9 cellular contexts compared by ENCODE assay signal in the genomic region with DNA sequence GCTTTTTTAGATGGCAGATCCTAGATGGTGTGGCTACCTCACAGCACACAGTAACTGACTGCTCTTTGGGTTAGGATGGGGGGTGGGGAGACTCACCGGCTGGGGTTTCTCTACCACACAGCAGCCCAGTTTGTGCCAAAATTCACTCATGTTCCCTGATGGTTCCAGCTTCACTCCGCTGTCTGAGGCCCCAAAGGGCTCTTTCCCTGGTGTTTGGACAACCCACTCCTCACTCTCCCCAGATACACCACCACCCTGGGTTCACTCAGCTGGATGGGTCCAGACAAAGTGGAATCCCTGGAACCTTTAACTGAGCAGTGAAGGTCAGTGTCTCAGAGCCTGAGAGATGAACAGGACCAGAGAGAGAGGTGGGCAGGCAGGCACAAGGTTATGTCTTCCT. TPM values are rescaled to one million over a fixed set of nuclear protein-coding genes. Genes with fewer than 3 reads are reported as not detected.
DNase-seq lines count a peak whose midpoint lies in the region; ATAC-seq and TF ChIP-seq lines count a peak whose summit lies in the region.
"Had no signal": no experiment of that assay in that cellular context is flagged by ENCODE, and none has a peak within 500 bp of the region (broad histone marks: within the 10 kb centered on the region; RNA-seq: fewer than 3 reads in every experiment).

No MANE protein-coding gene starts in this region.

- no peak for ATAC-seq in activated T-cell treated with anti-CD3 and anti-CD28 coated beads, Interleukin-2, amount 50 U/mL, for 72 hours (replicated peaks in 1 of 2)
- ATAC-seq in activated naive CD8-positive, alpha-beta T cell treated with anti-CD3 and anti-CD28 coated beads, Interleukin-2, amount 10 ng/mL, durations not matched to agents 7 days and 5 days (ENCODE audit: low read depth), result no peak

- H3K9me3 Mint-ChIP-seq in activated T-cell treated with anti-CD3 and anti-CD28 coated beads, Interleukin-2, amount 50 U/mL, for 72 hours, result peaks cover 0 to 2% of the 10 kb centered on the region in 2 donors
- no peaks in the 10 kb centered on the region for H3K9me3 Mint-ChIP-seq in activated naive CD8-positive, alpha-beta T cell treated with anti-CD3 and anti-CD28 coated beads, Interleukin-2, amount 10 ng/mL, durations not matched to agents 7 days and 5 days
- H3K9me3 Mint-ChIP-seq in osteocyte (ENCODE audit: unreplicated experiment), result no peaks in the 10 kb centered on the region

- H3K9me3 ChIP-seq in muscle layer of duodenum (ENCODE audit: control insufficient read depth in 1 of 2, low read length in 2 of 2) (no peaks in the 10 kb centered on the region), thymus (ENCODE audit: control insufficient read depth) (no peaks in the 10 kb centered on the region), testis (no peaks in the 10 kb centered on the region)

- H3K4me1 Mint-ChIP-seq in activated T-cell treated with anti-CD3 and anti-CD28 coated beads, Interleukin-2, amount 50 U/mL, for 72 hours (ENCODE audit: low read depth), result peaks cover 46% of the 10 kb centered on the region
- peaks cover 38% of the 10 kb centered on the region for H3K4me1 Mint-ChIP-seq in activated naive CD8-positive, alpha-beta T cell treated with anti-CD3 and anti-CD28 coated beads, Interleukin-2, amount 10 ng/mL, durations not matched to agents 7 days and 5 days
- peaks cover 24% of the 10 kb centered on the region for H3K4me1 Mint-ChIP-seq in osteocyte (ENCODE audit: unreplicated experiment)

- peaks cover 22 to 53% of the 10 kb centered on the region in 2 donors for H3K36me3 Mint-ChIP-seq in activated T-cell treated with anti-CD3 and anti-CD28 coated beads, Interleukin-2, amount 50 U/mL, for 72 hours (ENCODE audit: insufficient read depth in 2 of 2)
- H3K36me3 Mint-ChIP-seq in activated naive CD8-positive, alpha-beta T cell treated with anti-CD3 and anti-CD28 coated beads, Interleukin-2, amount 10 ng/mL, durations not matched to agents 7 days and 5 days, result peaks cover 46% of the 10 kb centered on the region
- H3K36me3 Mint-ChIP-seq in osteocyte (ENCODE audit: unreplicated experiment), result peaks cover 26% of the 10 kb centered on the region

- TF ChIP-seq POLR2A in testis (IDR thresholded peaks at IDR 0.05), result no peak

- H3K4me3 Mint-ChIP-seq in activated T-cell treated with anti-CD3 and anti-CD28 coated beads, Interleukin-2, amount 50 U/mL, for 72 hours, result peak overlapping the region; percentile 87 to 99
- H3K4me3 Mint-ChIP-seq in activated naive CD8-positive, alpha-beta T cell treated with anti-CD3 and anti-CD28 coated beads, Interleukin-2, amount 10 ng/mL, durations not matched to agents 7 days and 5 days, result peak overlapping the region; percentile 92
- H3K4me3 Mint-ChIP-seq in osteocyte (ENCODE audit: unreplicated experiment), result no peak overlapping the region

- no peak for TF ChIP-seq CTCF in osteocyte (IDR thresholded peaks at IDR 0.05)
- TF ChIP-seq CTCF in testis (IDR thresholded peaks at IDR 0.05), result no peak

- H3K27ac ChIP-seq in muscle layer of duodenum (ENCODE audit: low read length) (peak overlapping the region; percentile 70), thymus (ENCODE audit: low read depth) (peak overlapping the region; percentile 86), testis (peak overlapping the region in 1 of 2 donors; percentile 5)

- POLR2A ChIA-PET in activated naive CD8-positive, alpha-beta T cell treated with anti-CD3 and anti-CD28 coated beads, Interleukin-2, amount 10 ng/mL, durations not matched to agents 7 days and 5 days (lab: Charles Lee), result interaction anchor here (0.5 to 7.0 kb wide), 8 partner anchors 10 to 692 kb away, joined by 3 to 90 read pairs (median 4); partner anchors contain the start of genes C1orf56, GABPB2, RPRD2 and TNFAIP8L2

- 44% methylated on average over 2 of the region's 2 CpGs for WGBS in thymus
- 44 to 100% methylated on average over 1 to 2 of the region's 2 CpGs for WGBS in testis, 2 donors

- H3K27me3 ChIP-seq in muscle layer of duodenum (ENCODE audit: low read depth, low read length), result no peaks in the 10 kb centered on the region
- H3K27me3 ChIP-seq in thymus (ENCODE audit: control insufficient read depth, insufficient read depth), result no peaks in the 10 kb centered on the region
- no peaks in the 10 kb centered on the region for H3K27me3 ChIP-seq in testis

- peak overlapping the region; percentile 90 for H3K27ac Mint-ChIP-seq in activated T-cell treated with anti-CD3 and anti-CD28 coated beads, Interleukin-2, amount 50 U/mL, for 72 hours
- H3K27ac Mint-ChIP-seq in activated naive CD8-positive, alpha-beta T cell treated with anti-CD3 and anti-CD28 coated beads, Interleukin-2, amount 10 ng/mL, durations not matched to agents 7 days and 5 days, result peak overlapping the region; percentile 96
- H3K27ac Mint-ChIP-seq in osteocyte (ENCODE audit: unreplicated experiment), result no peak overlapping the region

- H3K36me3 ChIP-seq in muscle layer of duodenum (ENCODE audit: control insufficient read depth in 1 of 2, insufficient read depth in 2 of 2, low read length in 2 of 2) (peaks cover 42 to 64% of the 10 kb centered on the region in 2 donors), thymus (ENCODE audit: control insufficient read depth, insufficient read depth) (peaks cover 44% of the 10 kb centered on the region), testis (ENCODE audit: low read depth, missing control alignments) (no peaks in the 10 kb centered on the region)

- no peak for DNase-seq in activated T-cell treated with anti-CD3 and anti-CD28 coated beads, Interleukin-2, amount 50 U/mL, for 72 hours
- DNase-seq in activated T-cell treated with anti-CD3 and anti-CD28 coated beads for 4 hours, result no peak
- no peak for DNase-seq in activated naive CD8-positive, alpha-beta T cell treated with anti-CD3 and anti-CD28 coated beads, Interleukin-2, amount 10 ng/mL, durations not matched to agents 7 days and 5 days
- DNase-seq in osteocyte (ENCODE audit: extremely low spot score, unreplicated experiment), result no peak
- no peak for DNase-seq in testis
- no peak for DNase-seq in stimulated activated CD4-positive, alpha-beta T cell treated with anti-CD3 and anti-CD28 coated beads, Interleukin-12 subunit alpha, Interleukin-12 subunit beta, amount 100 ng/mL, for 4 hours
- DNase-seq: NCI-H226 had no signal

- intact Hi-C loops in testis (cut with DNase I; ENCODE audit: low total_unique reads), result no loop called here

- H3K4me3 ChIP-seq in muscle layer of duodenum (ENCODE audit: low read depth in 1 of 2, low read length in 2 of 2) (no peak overlapping the region), thymus (ENCODE audit: low read length) (peak overlapping the region; percentile 38), testis (no peak overlapping the region)

- no peaks in the 10 kb centered on the region for H3K27me3 Mint-ChIP-seq in activated T-cell treated with anti-CD3 and anti-CD28 coated beads, Interleukin-2, amount 50 U/mL, for 72 hours (ENCODE audit: low read depth)
- H3K27me3 Mint-ChIP-seq in activated naive CD8-positive, alpha-beta T cell treated with anti-CD3 and anti-CD28 coated beads, Interleukin-2, amount 10 ng/mL, durations not matched to agents 7 days and 5 days, result no peaks in the 10 kb centered on the region
- H3K27me3 Mint-ChIP-seq in osteocyte (ENCODE audit: unreplicated experiment), result no peaks in the 10 kb centered on the region

- H3K4me1 ChIP-seq in muscle layer of duodenum (ENCODE audit: control insufficient read depth in 1 of 2, insufficient read depth in 2 of 2, low read length in 2 of 2) (peaks cover 7 to 33% of the 10 kb centered on the region in 2 donors), thymus (ENCODE audit: control insufficient read depth, insufficient read depth, low read length) (peaks cover 18% of the 10 kb centered on the region), testis (peaks cover 30% of the 10 kb centered on the region)

RNA-seq across cellular contexts. Expression of gene CDC42SE1, which starts 3.8 kb away (rescaled TPM):
- total RNA-seq in activated T-cell treated with anti-CD3 and anti-CD28 coated beads, Interleukin-2, amount 50 U/mL, for 72 hours, result 100 to 1,000 TPM; 210 to 220 TPM
- total RNA-seq in activated naive CD8-positive, alpha-beta T cell treated with anti-CD3 and anti-CD28 coated beads, Interleukin-2, amount 10 ng/mL, durations not matched to agents 7 days and 5 days, result 100 to 1,000 TPM; 282 to 294 TPM
- polyA plus RNA-seq in thymus (95.9 TPM), testis (ENCODE audit: insufficient read depth, low read depth, low replicate concordance) (36.9 TPM)
- total RNA-seq in osteocyte (67.1 and 69.9 TPM in 2 replicates), testis (10 to 100 TPM; 34.8 to 40.5 TPM)

RNA-seq across cellular contexts. Expression of gene MLLT11, which starts 4.6 kb away (rescaled TPM):
- 1 to 10 TPM; 5.3 to 5.6 TPM for total RNA-seq in activated T-cell treated with anti-CD3 and anti-CD28 coated beads, Interleukin-2, amount 50 U/mL, for 72 hours
- 1 to 10 TPM; 5.4 to 6.0 TPM for total RNA-seq in activated naive CD8-positive, alpha-beta T cell treated with anti-CD3 and anti-CD28 coated beads, Interleukin-2, amount 10 ng/mL, durations not matched to agents 7 days and 5 days
- polyA plus RNA-seq in thymus (6.6 TPM), testis (ENCODE audit: insufficient read depth, low read depth, low replicate concordance) (3.2 TPM)
- total RNA-seq in osteocyte (21.0 and 22.1 TPM in 2 replicates), testis (1 to 10 TPM; 1.6 to 2.3 TPM)

RNA-seq across cellular contexts. Expression of gene C1orf56, which starts 8.0 kb away (rescaled TPM):
- 1 to 10 TPM; 2.1 to 3.1 TPM for total RNA-seq in activated T-cell treated with anti-CD3 and anti-CD28 coated beads, Interleukin-2, amount 50 U/mL, for 72 hours
- 1 to 10 TPM; 1.9 TPM for total RNA-seq in activated naive CD8-positive, alpha-beta T cell treated with anti-CD3 and anti-CD28 coated beads, Interleukin-2, amount 10 ng/mL, durations not matched to agents 7 days and 5 days
- polyA plus RNA-seq in thymus (2.1 TPM), testis (ENCODE audit: insufficient read depth, low read depth, low replicate concordance) (145 TPM)
- total RNA-seq in osteocyte (4.7 and 5.2 TPM in 2 replicates), testis (10 to 100 TPM; 57.3 to 78.4 TPM)

RNA-seq across cellular contexts. Expression of gene GABPB2, which starts 15.0 kb away (rescaled TPM):
- total RNA-seq in activated T-cell treated with anti-CD3 and anti-CD28 coated beads, Interleukin-2, amount 50 U/mL, for 72 hours, result 10 to 100 TPM; 22.7 to 29.1 TPM
- 10 to 100 TPM; 32.9 to 34.0 TPM for total RNA-seq in activated naive CD8-positive, alpha-beta T cell treated with anti-CD3 and anti-CD28 coated beads, Interleukin-2, amount 10 ng/mL, durations not matched to agents 7 days and 5 days
- polyA plus RNA-seq in thymus (8.5 TPM), testis (ENCODE audit: insufficient read depth, low read depth, low replicate concordance) (50.2 TPM)
- total RNA-seq in osteocyte (11.1 and 12.4 TPM in 2 replicates), testis (10 to 100 TPM; 43.1 to 45.3 TPM)

RNA-seq across cellular contexts. Expression of gene BNIPL, which starts 19.2 kb away (rescaled TPM):
- 1 to 10 TPM; 2.8 to 5.3 TPM for total RNA-seq in activated T-cell treated with anti-CD3 and anti-CD28 coated beads, Interleukin-2, amount 50 U/mL, for 72 hours
- 1 to 10 TPM; 2.8 to 4.1 TPM for total RNA-seq in activated naive CD8-positive, alpha-beta T cell treated with anti-CD3 and anti-CD28 coated beads, Interleukin-2, amount 10 ng/mL, durations not matched to agents 7 days and 5 days
- polyA plus RNA-seq in thymus (6.2 TPM), testis (ENCODE audit: insufficient read depth, low read depth, low replicate concordance) (5.0 TPM)
- total RNA-seq in osteocyte (0.55 and 0.81 TPM in 2 replicates), testis (1 to 10 TPM; 3.6 to 9.3 TPM)
